ENCODE assay signal across 1 cellular context in genomic region chr3:141876381-141876890, GRCh38.
TF ChIP-seq lines count a peak whose summit lies in the region.

ATP1B3 (plus strand) TSS chr3:141876643; CDS start chr3:141876802, 159 bp downstream.

TF ChIP-seq in SK-N-SH treated with all-trans-retinoic acid at 6 μM for 48 hours, 23 proteins besides CTCF, POLR2A, EP300 and RAD21 (continued from another document):
- TF ChIP-seq POU6F1 (CRISPR knock-in tag; IDR thresholded peaks at IDR 0.05; ENCODE audit: borderline replicate concordance, low read depth) (no peak), BACH2 (CRISPR knock-in tag; IDR thresholded peaks at IDR 0.05; ENCODE audit: borderline replicate concordance) (no peak), ISL1 (CRISPR knock-in tag; IDR thresholded peaks at IDR 0.05) (no peak)
